Comparison of ENCODE assay signal across 1 cellular context in genomic region chr12:30755395-30755762, GRCh38.
TF ChIP-seq lines count a peak whose summit lies in the region.

No MANE protein-coding gene starts in this region.

TF ChIP-seq in H1, 55 proteins besides CTCF, POLR2A, EP300 and RAD21 (continued from another document):
- TF ChIP-seq ATF2 (IDR thresholded peaks at IDR 0.05; ENCODE audit: low read length), result no peak
- TF ChIP-seq SP2 (IDR thresholded peaks at IDR 0.05; ENCODE audit: low read length), result no peak
- TF ChIP-seq JUND (IDR thresholded peaks at IDR 0.05; ENCODE audit: low read length), result no peak
- no peak for TF ChIP-seq RFX5 (IDR thresholded peaks at IDR 0.05; ENCODE audit: borderline replicate concordance, low read depth, low read length)
- no peak for TF ChIP-seq SAP30 (IDR thresholded peaks at IDR 0.05; ENCODE audit: insufficient read depth, insufficient replicate concordance, low read length)
- no peak for TF ChIP-seq TAF1 (IDR thresholded peaks at IDR 0.05; ENCODE audit: low read depth, low read length)
- TF ChIP-seq POLR2AphosphoS5 (IDR thresholded peaks at IDR 0.05; ENCODE audit: low read depth, low read length), result no peak
- no peak for TF ChIP-seq CREB1 (IDR thresholded peaks at IDR 0.05)
- TF ChIP-seq GABPA (IDR thresholded peaks at IDR 0.05; ENCODE audit: borderline replicate concordance, insufficient read depth, low read length), result no peak
- no peak for TF ChIP-seq SRF (IDR thresholded peaks at IDR 0.05; ENCODE audit: low read depth, low read length)
- no peak for TF ChIP-seq CBX5 (IDR thresholded peaks at IDR 0.05; ENCODE audit: low read depth, low read length)
- TF ChIP-seq YY1 (IDR thresholded peaks at IDR 0.05; ENCODE audit: low read depth, low read length), result no peak
- no peak for TF ChIP-seq CHD1 (IDR thresholded peaks at IDR 0.05; ENCODE audit: low read depth, low read length)
- TF ChIP-seq E2F6 (IDR thresholded peaks at IDR 0.05), result no peak
- TF ChIP-seq EGR1 (IDR thresholded peaks at IDR 0.05; ENCODE audit: borderline replicate concordance, low read depth, low read length), result no peak
- no peak for TF ChIP-seq EZH2 (IDR thresholded peaks at IDR 0.05; ENCODE audit: low read depth, low read length, severe bottlenecking)
- TF ChIP-seq KDM4A (IDR thresholded peaks at IDR 0.05; ENCODE audit: low read depth, low read length, severe bottlenecking), result no peak
- no peak for TF ChIP-seq CHD7 (IDR thresholded peaks at IDR 0.05; ENCODE audit: insufficient replicate concordance, low read length)
